Comparison of ENCODE assay signal across 11 cellular contexts in genomic region chr15:78915341-78916087, GRCh38. TPM values are rescaled to one million over a fixed set of nuclear protein-coding genes. Genes with fewer than 3 reads are reported as not detected.
A peak's percentile ranks its signal among the peaks of the same experiment; 100 is the strongest.
DNase-seq lines count a peak whose midpoint lies in the region; ATAC-seq and TF ChIP-seq lines count a peak whose summit lies in the region.
"Had no signal": no experiment of that assay in that cellular context is flagged by ENCODE, and none has a peak within 500 bp of the region (broad histone marks: within the 10 kb centered on the region; RNA-seq: fewer than 3 reads in every experiment).

No MANE protein-coding gene starts in this region.

- 87 to 95% methylated on average over 9 to 12 of the region's 12 CpGs for WGBS in endodermal cell (ENCODE audit: insufficient coverage in 1 of 2, insufficient read length in 1 of 2), 2 experiments
- WGBS in SK-N-SH (ENCODE audit: low lambda C conversion rate), result 93% methylated on average over 12 of the region's 12 CpGs

- no peaks in the 10 kb centered on the region for H3K9me2 ChIP-seq in SK-N-SH

- no peak for ATAC-seq in GM21526 (IDR thresholded peaks at IDR 0.05; ENCODE audit: low FRiP score, unreplicated experiment)

- H3F3A ChIP-seq in SK-N-SH (replicated peaks; ENCODE audit: insufficient read depth), result peaks cover 19% of the 10 kb centered on the region

- TF ChIP-seq RAD21 in SK-N-SH (IDR thresholded peaks at IDR 0.05; ENCODE audit: low read length), result no peak

- no peak overlapping the region for H2AFZ ChIP-seq in SK-N-SH (ENCODE audit: low read depth)
- H2AFZ ChIP-seq: PC-9 had no signal

- DNase-seq in A172 (ENCODE audit: low spot score), result peak; percentile 28
- peak; percentile 98 for DNase-seq in MV-4-11 (lab: John Stamatoyannopoulos, UW)
- peak; percentile 37 for DNase-seq in endodermal cell
- DNase-seq in SK-N-SH, result no peak
- no peak for DNase-seq in islet precursor cell
- DNase-seq in iPS-NIHi11 (ENCODE audit: low spot score), result no peak
- DNase-seq: activated effector memory CD4-positive, alpha-beta T cell treated with anti-CD3 and anti-CD28 coated beads, Interleukin-2, amount 50 U/mL, for 16 hours; PC-9 had no signal

- peaks cover 68% of the 10 kb centered on the region for H3K36me3 Mint-ChIP-seq in endodermal cell (ENCODE audit: low read depth)

- peaks cover 58% of the 10 kb centered on the region; the same call in 1 of the 2 replicates for H3K79me2 ChIP-seq in SK-N-SH (ENCODE audit: insufficient read depth)

- peak overlapping the region; percentile 67 for H3K27ac Mint-ChIP-seq in endodermal cell

- H3K27me3 ChIP-seq in endodermal cell (ENCODE audit: control insufficient read depth, insufficient read depth, low read length, poor library complexity, severe bottlenecking), result no peaks in the 10 kb centered on the region
- H3K27me3 ChIP-seq in muscle layer of duodenum (ENCODE audit: low read depth, low read length), result no peaks in the 10 kb centered on the region
- H3K27me3 ChIP-seq in SK-N-SH (ENCODE audit: insufficient read depth), result no peaks in the 10 kb centered on the region

- H3K9ac ChIP-seq in endodermal cell (ENCODE audit: extremely low read depth, low read length, poor library complexity, severe bottlenecking) (no peak overlapping the region), SK-N-SH (no peak overlapping the region)

- H3K4me1 ChIP-seq in endodermal cell (ENCODE audit: control insufficient read depth, insufficient read depth, low read length) (no peaks in the 10 kb centered on the region), muscle layer of duodenum (ENCODE audit: control insufficient read depth in 1 of 2, insufficient read depth in 2 of 2, low read length in 2 of 2) (peaks cover 3 to 40% of the 10 kb centered on the region in 2 donors), SK-N-SH (ENCODE audit: control insufficient read depth in 1 of 2, insufficient read depth in 2 of 2, low read depth in 1 of 2, low read length in 1 of 2) (peaks cover 0 to 8% of the 10 kb centered on the region in 2 experiments; a peak in 1 of 4 replicates)

- peaks cover 40% of the 10 kb centered on the region; the same call in 1 of the 2 replicates for H4K20me1 ChIP-seq in SK-N-SH (ENCODE audit: insufficient read depth)

- CTCF ChIA-PET in SK-N-SH (lab: Yijun Ruan, JAX), result interaction anchor here (1.3 to 2.7 kb wide), 2 partner anchors 113 to 269 kb away, joined by 6 to 9 read pairs; no protein-coding TSS in a partner anchor

- H3K4me3 Mint-ChIP-seq in endodermal cell, result no peak overlapping the region

- H3K27me3 Mint-ChIP-seq in endodermal cell (ENCODE audit: insufficient read depth), result no peaks in the 10 kb centered on the region

- peaks cover 3% of the 10 kb centered on the region for H3K4me1 Mint-ChIP-seq in endodermal cell

- no peak overlapping the region for H3K4me2 ChIP-seq in SK-N-SH
- H3K4me2 ChIP-seq: PC-9 had no signal

- no peak overlapping the region for H3K27ac ChIP-seq in endodermal cell (ENCODE audit: low read depth, low read length)
- peak overlapping the region; percentile 31 for H3K27ac ChIP-seq in muscle layer of duodenum (ENCODE audit: low read length)
- H3K27ac ChIP-seq in SK-N-SH (ENCODE audit: low read depth in 2 of 2, low read length in 1 of 2), result no peak overlapping the region; a peak in 1 of 4 replicates
- H3K27ac ChIP-seq: C4-2B, PC-9 had no signal

- POLR2A ChIA-PET in SK-N-SH (lab: Yijun Ruan, JAX), result interaction anchor here (0.5 kb wide), 1 partner anchor 70 kb away, joined by 5 read pairs; no protein-coding TSS in a partner anchor

- no peak for TF ChIP-seq EP300 in SK-N-SH (IDR thresholded peaks at IDR 0.05; ENCODE audit: borderline replicate concordance in 1 of 2, low read depth in 1 of 2, low read length in 1 of 2)

- H3K36me3 ChIP-seq in endodermal cell (ENCODE audit: control insufficient read depth, insufficient read depth, low read length) (peaks cover 77% of the 10 kb centered on the region), muscle layer of duodenum (ENCODE audit: control insufficient read depth in 1 of 2, insufficient read depth in 2 of 2, low read length in 2 of 2) (peaks cover 0 to 9% of the 10 kb centered on the region in 2 donors), SK-N-SH (replicated peaks in 1 of 2; ENCODE audit: control insufficient read depth in 1 of 2, insufficient read depth in 2 of 2, low read length in 1 of 2) (peaks cover 48 to 59% of the 10 kb centered on the region in 2 experiments)

- no peaks in the 10 kb centered on the region for H3K9me3 Mint-ChIP-seq in endodermal cell

- H3K9me3 ChIP-seq in endodermal cell (ENCODE audit: control insufficient read depth, low read length), result no peaks in the 10 kb centered on the region
- no peaks in the 10 kb centered on the region for H3K9me3 ChIP-seq in muscle layer of duodenum (ENCODE audit: control insufficient read depth in 1 of 2, low read length in 2 of 2)
- no peaks in the 10 kb centered on the region for H3K9me3 ChIP-seq in SK-N-SH

- no peak overlapping the region for H3K4me3 ChIP-seq in endodermal cell (ENCODE audit: low read length)
- H3K4me3 ChIP-seq in muscle layer of duodenum (ENCODE audit: low read depth in 1 of 2, low read length in 2 of 2), result no peak overlapping the region
- H3K4me3 ChIP-seq in SK-N-SH (ENCODE audit: low read depth in 2 of 2, low read length in 1 of 2), result no peak overlapping the region
- H3K4me3 ChIP-seq: PC-9 had no signal

- TF ChIP-seq CTCF in endodermal cell (conservative IDR thresholded peaks at IDR 0.05) (no peak), SK-N-SH (IDR thresholded peaks at IDR 0.05) (no peak)

TF ChIP-seq in SK-N-SH, 30 proteins besides CTCF, POLR2A, EP300 and RAD21:
- no peak for TF ChIP-seq TAF1 (IDR thresholded peaks at IDR 0.05; ENCODE audit: borderline replicate concordance, low read depth, low read length)
TF ChIP-seq in SK-N-SH: peak in this region for 0.

RNA-seq across cellular contexts. Expression of gene CTSH, which starts 29.3 kb away (rescaled TPM):
- total RNA-seq in A172 (2014; rRNA removed; shearing (Covaris generic)), result 52.8 and 58.4 TPM in 2 replicates
- total RNA-seq in endodermal cell, result 100 to 1,000 TPM in 1 of 2 donors, 10 to 100 TPM in 1; 61.9 to 101 TPM
- polyA plus RNA-seq in endodermal cell (2013, experiment 1 of 2), result 24.6 TPM
- polyA plus RNA-seq in endodermal cell (2013, experiment 2 of 2), result 21.8 TPM
- polyA plus RNA-seq in SK-N-SH (2012; rRNA removed), result 22.7 and 23.0 TPM in 2 replicates
- 18.4 and 19.0 TPM in 2 replicates for polyA plus RNA-seq in SK-N-SH (2012; cell fraction: cytosol; rRNA removed)
- 20.0 and 24.4 TPM in 2 replicates for polyA plus RNA-seq in SK-N-SH (2012; cell fraction: nucleus; rRNA removed)

RNA-seq across cellular contexts. Expression of gene MORF4L1, which starts 42.8 kb away (rescaled TPM):
- total RNA-seq in A172 (2014; rRNA removed; shearing (Covaris generic)), result 261 and 441 TPM in 2 replicates
- total RNA-seq in endodermal cell, result 100 to 1,000 TPM; 457 to 505 TPM
- polyA plus RNA-seq in endodermal cell (2013, experiment 1 of 2), result 438 TPM
- polyA plus RNA-seq in endodermal cell (2013, experiment 2 of 2), result 420 TPM
- polyA plus RNA-seq in SK-N-SH (2012; rRNA removed), result 163 and 174 TPM in 2 replicates
- polyA plus RNA-seq in SK-N-SH (2012; cell fraction: cytosol; rRNA removed), result 248 and 402 TPM in 2 replicates
- 56.0 and 94.9 TPM in 2 replicates for polyA plus RNA-seq in SK-N-SH (2012; cell fraction: nucleus; rRNA removed)

Comparison
In these comparisons a context has a peak if more than half of its experiments do, and no peak if none do; other contexts are left out.
1. DNase-seq: peak in A172 (single experiment), MV-4-11 (single experiment) and endodermal cell (single experiment); none in SK-N-SH (single experiment), islet precursor cell (single experiment) and iPS-NIHi11 (single experiment).